ENCODE assay signal across 17 cellular contexts in genomic region chr18:5556317-5556974, GRCh38. TPM values are rescaled to one million over a fixed set of nuclear protein-coding genes. Genes with fewer than 3 reads are reported as not detected.
DNase-seq lines count a peak whose midpoint lies in the region; ATAC-seq and TF ChIP-seq lines count a peak whose summit lies in the region.
"Had no signal": no experiment of that assay in that cellular context is flagged by ENCODE, and none has a peak within 500 bp of the region (broad histone marks: within the 10 kb centered on the region; RNA-seq: fewer than 3 reads in every experiment).

No MANE protein-coding gene starts in this region.

- 67 to 79% methylated on average over 8 of the region's 8 CpGs for WGBS in aorta, 2 donors

- H3K9me3 ChIP-seq in left ventricle myocardium inferior (replicated peaks) (no peaks in the 10 kb centered on the region), endocrine pancreas (ENCODE audit: control insufficient read depth, low read length) (no peaks in the 10 kb centered on the region), lower lobe of right lung (no peaks in the 10 kb centered on the region), aorta (ENCODE audit: control insufficient read depth, low read length) (no peaks in the 10 kb centered on the region)
- H3K9me3 ChIP-seq: pancreas, uterus had no signal

- no peak overlapping the region for H3K9ac ChIP-seq in endocrine pancreas (ENCODE audit: control insufficient read depth, insufficient read depth, low read length)

- TF ChIP-seq CTCF in left ventricle myocardium inferior (IDR thresholded peaks at IDR 0.05; ENCODE audit: borderline replicate concordance) (no peak), lower lobe of right lung (IDR thresholded peaks at IDR 0.05) (peak; percentile 15)

- ATAC-seq in Right ventricle myocardium superior (ENCODE audit: poor library complexity): peak; percentile 89
- peak; percentile 58 to 72 for ATAC-seq in lower lobe of right lung
- peak; percentile 69 for ATAC-seq in aorta (ENCODE audit: low FRiP score)
- ATAC-seq in HG03280 (IDR thresholded peaks at IDR 0.05; ENCODE audit: unreplicated experiment): no peak
- ATAC-seq in HG02981 (IDR thresholded peaks at IDR 0.05; ENCODE audit: unreplicated experiment): no peak
- ATAC-seq: activated CD8-positive, alpha-beta T cell treated with anti-CD3 and anti-CD28 coated beads, Interleukin-2, amount 10 ng/mL, durations not matched to agents 7 days and 5 days; stimulated activated memory B cell treated with anti-CD40 and anti-IgM and Interleukin-4, amounts not matched to agents 10 μg/mL and 1 μg/mL and 100 μg/mL, for 72 hours had no signal

- H3K27me3 ChIP-seq in left ventricle myocardium inferior (ENCODE audit: low read depth) (peaks cover 5% of the 10 kb centered on the region), endocrine pancreas (ENCODE audit: control insufficient read depth, insufficient read depth, low read length) (no peaks in the 10 kb centered on the region), lower lobe of right lung (ENCODE audit: low read depth) (no peaks in the 10 kb centered on the region), aorta (ENCODE audit: control insufficient read depth in 1 of 2, insufficient read depth in 2 of 2, low read length in 1 of 2) (no peaks in the 10 kb centered on the region)
- H3K27me3 ChIP-seq: pancreas, uterus had no signal

- H3K4me3 ChIP-seq in left ventricle myocardium inferior: no peak overlapping the region
- H3K4me3 ChIP-seq in endocrine pancreas (ENCODE audit: control insufficient read depth, insufficient read depth, low read length): peak overlapping the region; percentile 19
- H3K4me3 ChIP-seq in lower lobe of right lung: no peak overlapping the region
- no peak overlapping the region for H3K4me3 ChIP-seq in aorta (ENCODE audit: low read length in 2 of 2)
- H3K4me3 ChIP-seq: pancreas, uterus had no signal

- H3K4me1 ChIP-seq in left ventricle myocardium inferior (peaks cover 4% of the 10 kb centered on the region), endocrine pancreas (ENCODE audit: control insufficient read depth, insufficient read depth, low read length) (no peaks in the 10 kb centered on the region), lower lobe of right lung (no peaks in the 10 kb centered on the region), aorta (ENCODE audit: control insufficient read depth in 1 of 2, insufficient read depth in 2 of 2, low read length in 2 of 2) (no peaks in the 10 kb centered on the region)
- H3K4me1 ChIP-seq: pancreas, uterus had no signal

- no peaks in the 10 kb centered on the region for H3K36me3 ChIP-seq in left ventricle myocardium inferior
- H3K36me3 ChIP-seq in endocrine pancreas (ENCODE audit: control insufficient read depth, insufficient read depth, low read length): no peaks in the 10 kb centered on the region
- H3K36me3 ChIP-seq in lower lobe of right lung: no peaks in the 10 kb centered on the region
- no peaks in the 10 kb centered on the region for H3K36me3 ChIP-seq in aorta (ENCODE audit: control insufficient read depth in 1 of 2, insufficient read depth in 2 of 2, low read length in 1 of 2)
- H3K36me3 ChIP-seq: pancreas, uterus had no signal

- intact Hi-C loops in Right ventricle myocardium superior (cut with DNase I): no loop called here
- intact Hi-C loops in left ventricle myocardium inferior (cut with micrococcal nuclease): no loop called here
- intact Hi-C loops in lower lobe of right lung (cut with DNase I): no loop called here
- intact Hi-C loops in aorta (cut with DNase I): no loop called here

- no peak overlapping the region for H3K27ac ChIP-seq in left ventricle myocardium inferior (replicated peaks)
- no peak overlapping the region for H3K27ac ChIP-seq in lower lobe of right lung
- H3K27ac ChIP-seq in aorta (ENCODE audit: low read depth in 1 of 2, low read length in 2 of 2): no peak overlapping the region
- H3K27ac ChIP-seq: pancreas, uterus had no signal

- peak; percentile 61 for DNase-seq in Right ventricle myocardium superior
- no peak for DNase-seq in left ventricle myocardium inferior
- DNase-seq in lower lobe of right lung: no peak
- DNase-seq in aorta: no peak
- no peak for DNase-seq in stimulated activated CD4-positive, alpha-beta T cell treated with anti-CD3 and anti-CD28 coated beads, Interleukin-4, amount 100 ng/mL, for 4 hours
- DNase-seq: activated CD8-positive, alpha-beta T cell treated with anti-CD3 and anti-CD28 coated beads, Interleukin-2, amount 10 ng/mL, durations not matched to agents 7 days and 5 days; activated gamma-delta T cell; AML-193; DND-41; Kasumi-1; pancreas; stimulated activated CD4-positive, alpha-beta T cell treated with anti-CD3 and anti-CD28 coated beads, Interleukin-4, amount 100 ng/mL, for 1 hour had no signal

RNA-seq across cellular contexts. Expression of gene EPB41L3, which starts 12.6 kb away (rescaled TPM):
- total RNA-seq in Right ventricle myocardium superior (6.8 TPM), left ventricle myocardium inferior (6.3 TPM), lower lobe of right lung (72.5 TPM), aorta (100 to 1,000 TPM in 1 of 2 donors, 10 to 100 TPM in 1; 53.0 to 116 TPM)
- polyA plus RNA-seq in aorta: 10 to 100 TPM in 1 of 2 donors, 1 to 10 TPM in 1; 6.5 to 34.4 TPM

Comparison
In these comparisons a context has a peak if more than half of its experiments do, and no peak if none do; other contexts are left out.
1. ATAC-seq: peak in Right ventricle myocardium superior (single experiment), lower lobe of right lung (2 of 2) and aorta (single experiment); none in HG03280 (single experiment) and HG02981 (single experiment).